ENCODE assay signal across 18 cellular contexts in genomic region chr6:41425511-41425910, GRCh38.
A peak's percentile ranks its signal among the peaks of the same experiment; 100 is the strongest.
DNase-seq lines count a peak whose midpoint lies in the region; ATAC-seq, FAIRE-seq and TF ChIP-seq lines count a peak whose summit lies in the region.
"Had no signal": no experiment of that assay in that cellular context is flagged by ENCODE, and none has a peak within 500 bp of the region (broad histone marks: within the 10 kb centered on the region; RNA-seq: fewer than 3 reads in every experiment).

No MANE protein-coding gene starts in this region.

- no peak overlapping the region for H2BK15ac ChIP-seq in H1 (ENCODE audit: low read length)

- no peak overlapping the region for H4K91ac ChIP-seq in H1 (replicated peaks; ENCODE audit: insufficient read length, low read length)

- no peak overlapping the region; a peak in 1 of 4 replicates for H3K4me2 ChIP-seq in H1 (ENCODE audit: insufficient read depth in 1 of 2, low read depth in 2 of 2, low read length in 2 of 2)

- no peak for TF ChIP-seq EP300 in H1 (IDR thresholded peaks at IDR 0.05; ENCODE audit: borderline replicate concordance in 1 of 2, low read depth in 2 of 2, low read length in 2 of 2)
- no peak for TF ChIP-seq EP300 in stomach (IDR thresholded peaks at IDR 0.05)

- H3K4me1 ChIP-seq in H1 (replicated peaks in 1 of 4; ENCODE audit: control insufficient read depth in 3 of 4, insufficient read depth in 4 of 4, low read length in 3 of 4) = peaks cover 3 to 38% (median 13%) of the 10 kb centered on the region in 4 experiments
- peaks cover 36 to 63% (median 54%) of the 10 kb centered on the region in 4 donors for H3K4me1 ChIP-seq in stomach

- CTCF ChIA-PET in HEK293T (lab: Yijun Ruan, JAX) (interaction anchor here (0.6 to 1.7 kb wide), 12 partner anchors 12 to 167 kb away, joined by 3 to 5 read pairs (median 4); no protein-coding TSS in a partner anchor), H1 (lab: Charles Lee; ENCODE audit: partially characterized antibody) (interaction anchor here (0.5 to 18.6 kb wide), 49 partner anchors 8 to 430 kb away, joined by 3 to 361 read pairs (median 6); no protein-coding TSS in a partner anchor)

- H3K27ac ChIP-seq in H1 (ENCODE audit: low read depth, low read length) (no peak overlapping the region), stomach (peak overlapping the region; percentile 87 to 95 (median 93))

- H3K36me3 ChIP-seq in H1 (ENCODE audit: control insufficient read depth in 2 of 4, insufficient read depth in 4 of 4, low read length in 3 of 4) (no peaks in the 10 kb centered on the region), stomach (no peaks in the 10 kb centered on the region)

- no peak overlapping the region for H3K56ac ChIP-seq in H1 (replicated peaks; ENCODE audit: insufficient read length, low read depth, low read length)

- no peak overlapping the region for H4K5ac ChIP-seq in H1 (ENCODE audit: insufficient read length, low read depth, low read length)

- H4K20me1 ChIP-seq in H1 (replicated peaks in 1 of 2; ENCODE audit: control insufficient read depth in 1 of 2, insufficient read depth in 2 of 2, low read length in 2 of 2) = peaks cover 1 to 2% of the 10 kb centered on the region in 2 experiments

- no peaks in the 10 kb centered on the region for H3K79me1 ChIP-seq in H1 (ENCODE audit: low read depth, low read length)

- peak overlapping the region; percentile 29; the same call in 1 of the 2 replicates for H2AK5ac ChIP-seq in H1 (ENCODE audit: low read depth, low read length)

- H3K9me3 ChIP-seq in H1 (ENCODE audit: insufficient read depth in 2 of 2, low read depth in 1 of 2, low read length in 1 of 2) (no peaks in the 10 kb centered on the region), stomach (no peaks in the 10 kb centered on the region)

- no peak overlapping the region for H2AFZ ChIP-seq in H1 (ENCODE audit: low read length)

- no peak for FAIRE-seq in H1 (lab: Jason Lieb, UNC)
- FAIRE-seq: G401.6, GM12892, GM19239 had no signal

- no peak overlapping the region for H2BK5ac ChIP-seq in H1 (ENCODE audit: low read depth, low read length)

- TF ChIP-seq CTCF in H1 (IDR thresholded peaks at IDR 0.05; ENCODE audit: control extremely low read depth in 1 of 3, insufficient read depth in 1 of 3, low read depth in 1 of 3, low read length in 3 of 3) (no peak), stomach (IDR thresholded peaks at IDR 0.05) (no peak)

- H3K27ac Mint-ChIP-seq in stimulated activated naive CD8-positive, alpha-beta T cell treated with anti-CD3 and anti-CD28 coated beads, Interleukin-15, amount 100 ng/mL, for 72 hours = no peak overlapping the region
- H3K27ac Mint-ChIP-seq: CD4-positive, alpha-beta memory T cell; HFFc6 had no signal

- H3K18ac ChIP-seq in H1 (ENCODE audit: extremely low read depth, low read length) = no peak overlapping the region

- H3K4me3 Mint-ChIP-seq in stimulated activated naive CD8-positive, alpha-beta T cell treated with anti-CD3 and anti-CD28 coated beads, Interleukin-15, amount 100 ng/mL, for 72 hours = no peak overlapping the region
- H3K4me3 Mint-ChIP-seq: CD4-positive, alpha-beta memory T cell; HFFc6 had no signal

- peaks cover 19% of the 10 kb centered on the region for H3K4me1 Mint-ChIP-seq in stimulated activated naive CD8-positive, alpha-beta T cell treated with anti-CD3 and anti-CD28 coated beads, Interleukin-15, amount 100 ng/mL, for 72 hours

- WGBS in H1 (ENCODE audit: extremely low coverage in 1 of 2, insufficient coverage in 1 of 2, insufficient read length in 1 of 2, insufficient replicate concordance in 2 of 2, low coverage in 1 of 2, low lambda C conversion rate in 2 of 2, missing lambda C conversion rate in 1 of 2), 2 experiments = 86% methylated on average over 1 of the region's 1 CpG; no CpG with 5 or more reads in 1 of the 2 experiments
- WGBS in stomach, 5 donors = 88 to 100% (median 97%) methylated on average over 1 of the region's 1 CpG

- H3K23ac ChIP-seq in H1 (ENCODE audit: insufficient read length) = no peak overlapping the region

- no peak overlapping the region for H3K4me3 ChIP-seq in H1 (ENCODE audit: extremely low read depth in 1 of 4, insufficient read depth in 2 of 4, low read depth in 3 of 4, low read length in 4 of 4)
- no peak overlapping the region for H3K4me3 ChIP-seq in stomach

- ATAC-seq in stimulated activated naive CD8-positive, alpha-beta T cell treated with anti-CD3 and anti-CD28 coated beads, Interleukin-15, amount 100 ng/mL, for 72 hours = no peak

- intact Hi-C loops in stomach (cut with DNase I; ENCODE audit: low total_unique reads) = no loop called here

- POLR2A ChIA-PET in HEK293T (lab: Yijun Ruan, JAX) = no interaction called here
- POLR2A ChIA-PET in H1 (lab: Charles Lee; ENCODE audit: partially characterized antibody) = interaction anchor here (0.7 kb wide), 1 partner anchor 50 kb away, joined by 3 read pairs; no protein-coding TSS in a partner anchor

- no peak overlapping the region for H4K8ac ChIP-seq in H1 (ENCODE audit: extremely low read depth, insufficient read depth, low read length)

- peaks cover 23% of the 10 kb centered on the region; the same call in 1 of the 2 replicates for H3K23me2 ChIP-seq in H1 (ENCODE audit: low read depth, low read length)

- H3K79me2 ChIP-seq in H1 (ENCODE audit: control insufficient read depth in 1 of 2, insufficient read depth in 2 of 2, low read length in 2 of 2) = no peaks in the 10 kb centered on the region

- no peaks in the 10 kb centered on the region for H3K9me3 Mint-ChIP-seq in stimulated activated naive CD8-positive, alpha-beta T cell treated with anti-CD3 and anti-CD28 coated beads, Interleukin-15, amount 100 ng/mL, for 72 hours
- H3K9me3 Mint-ChIP-seq: CD4-positive, alpha-beta memory T cell; HFFc6 had no signal

- no peak overlapping the region for H3K9ac ChIP-seq in H1 (replicated peaks in 1 of 4; ENCODE audit: extremely low read depth in 1 of 4, low read depth in 3 of 4, low read length in 3 of 4)

- H3K4ac ChIP-seq in H1 (replicated peaks; ENCODE audit: insufficient read length, low read depth, low read length) = no peak overlapping the region

- H3K27me3 ChIP-seq in H1 (replicated peaks in 1 of 4; ENCODE audit: control insufficient read depth in 3 of 4, extremely low read depth in 1 of 4, insufficient read depth in 3 of 4, low read length in 3 of 4) = peaks cover 24 to 69% (median 56%) of the 10 kb centered on the region in 4 experiments
- peaks cover 0 to 32% (median 14%) of the 10 kb centered on the region in 3 donors for H3K27me3 ChIP-seq in stomach

- no peak for TF ChIP-seq POLR2A in H1 (IDR thresholded peaks at IDR 0.05; ENCODE audit: control extremely low read depth in 1 of 2, low read depth in 2 of 2, low read length in 2 of 2)
- no peak for TF ChIP-seq POLR2A in stomach (IDR thresholded peaks at IDR 0.05)

- no peak overlapping the region for H2BK120ac ChIP-seq in H1 (replicated peaks; ENCODE audit: low read depth, low read length)

- TF ChIP-seq RAD21 in H1 (IDR thresholded peaks at IDR 0.05 in 1 of 2, conservative IDR thresholded peaks at IDR 0.05 in 1 of 2; ENCODE audit: low read depth in 2 of 2, low read length in 2 of 2) = no peak

- no peak for DNase-seq in HEK293T (ENCODE audit: extremely low spot score)
- no peak for DNase-seq in H1 (ENCODE audit: low read depth in 1 of 2, low spot score in 2 of 2)
- no peak for DNase-seq in stomach
- no peak for DNase-seq in DMS 273 (lab: John Stamatoyannopoulos, UW; ENCODE audit: unreplicated experiment)
- no peak for DNase-seq in stimulated activated naive CD8-positive, alpha-beta T cell treated with anti-CD3 and anti-CD28 coated beads, Interleukin-15, amount 100 ng/mL, for 72 hours
- DNase-seq in NCI-H2196 (lab: John Stamatoyannopoulos, UW; ENCODE audit: unreplicated experiment) = no peak
- DNase-seq: C1 segment of cervical spinal cord; Calu3; CD4-positive, alpha-beta memory T cell; COR-L47; DND-41; GOT3; H7; HCEC 1CT; HFFc6 had no signal

- H2BK12ac ChIP-seq in H1 (ENCODE audit: low read depth, low read length) = no peak overlapping the region

- peaks cover 43% of the 10 kb centered on the region for H3K27me3 Mint-ChIP-seq in stimulated activated naive CD8-positive, alpha-beta T cell treated with anti-CD3 and anti-CD28 coated beads, Interleukin-15, amount 100 ng/mL, for 72 hours

- H2BK20ac ChIP-seq in H1 (ENCODE audit: low read length) = peak overlapping the region; percentile 38; the same call in 1 of the 2 replicates

- H3K14ac ChIP-seq in H1 (ENCODE audit: insufficient read length) = no peak overlapping the region

TF ChIP-seq in HEK293T, 16 proteins besides CTCF, POLR2A, EP300 and RAD21:
- TF ChIP-seq ZNF384 (IDR thresholded peaks at IDR 0.05) (no peak), PKNOX1 (IDR thresholded peaks at IDR 0.05) (0 out of 2 replicates have a peak, but pooled peaks have one; percentile 3)

TF ChIP-seq in H1, 55 proteins besides CTCF, POLR2A, EP300 and RAD21:
- TF ChIP-seq KDM1A (IDR thresholded peaks at IDR 0.05; ENCODE audit: borderline replicate concordance, low read length) (peak; percentile 84), HDAC2 (IDR thresholded peaks at IDR 0.05; ENCODE audit: borderline replicate concordance in 1 of 2, low read depth in 2 of 2, low read length in 2 of 2) (peak in 1 of 2 experiments; percentile 76; a peak in 1 of 4 replicates), SIRT6 (IDR thresholded peaks at IDR 0.05; ENCODE audit: low read length) (no peak)
